10 cellular contexts compared by ENCODE assay signal in genomic region chr13:95535243-95535642, GRCh38. TPM values are rescaled to one million over a fixed set of nuclear protein-coding genes. Genes with fewer than 3 reads are reported as not detected.
DNase-seq lines count a peak whose midpoint lies in the region; ATAC-seq and TF ChIP-seq lines count a peak whose summit lies in the region.
"Had no signal": no experiment of that assay in that cellular context is flagged by ENCODE, and none has a peak within 500 bp of the region (broad histone marks: within the 10 kb centered on the region; RNA-seq: fewer than 3 reads in every experiment).

No MANE protein-coding gene starts in this region.

- DNase-seq in COLO829 (ENCODE audit: low spot score): peak; percentile 53
- DNase-seq in NCI-H510A treated with DMSO at 0.1 percent for 48 hours (lab: John Stamatoyannopoulos, UW): peak; percentile 92
- DNase-seq in foreskin keratinocyte: peak; percentile 76 to 84
- DNase-seq in NCI-H1436 (lab: John Stamatoyannopoulos, UW): no peak
- DNase-seq: KBM-7 had no signal

- peak; percentile 49 for ATAC-seq in GM21723 (IDR thresholded peaks at IDR 0.05; ENCODE audit: unreplicated experiment)
- peak; percentile 100 for ATAC-seq in foreskin keratinocyte
- ATAC-seq in GM21367 (IDR thresholded peaks at IDR 0.05; ENCODE audit: unreplicated experiment): no peak
- ATAC-seq in GM21737 (IDR thresholded peaks at IDR 0.05; ENCODE audit: unreplicated experiment): no peak
- no peak for ATAC-seq in GM18861 (IDR thresholded peaks at IDR 0.05; ENCODE audit: unreplicated experiment)

- no peak overlapping the region for H3K27ac ChIP-seq in foreskin keratinocyte

- TF ChIP-seq CTCF in foreskin keratinocyte (conservative IDR thresholded peaks at IDR 0.05): no peak

- H3K4me1 ChIP-seq in foreskin keratinocyte: no peaks in the 10 kb centered on the region

- peaks cover 2% of the 10 kb centered on the region for H3K27me3 ChIP-seq in foreskin keratinocyte

RNA-seq across cellular contexts. Expression of gene CLDN10, which starts 17.3 kb away (rescaled TPM):
- not detected in 2 replicates for total RNA-seq in foreskin keratinocyte
- not detected in 2 replicates for polyA plus RNA-seq in foreskin keratinocyte
- total RNA-seq: activated CD8-positive, alpha-beta memory T cell treated with anti-CD3 and anti-CD28 coated beads for 36 hours had no signal

Comparison
In these comparisons a context has a peak if more than half of its experiments do, and no peak if none do; other contexts are left out.
1. ATAC-seq: peak in GM21723 (single experiment) and foreskin keratinocyte (single experiment); none in GM21367 (single experiment), GM21737 (single experiment) and GM18861 (single experiment).